29 cellular contexts compared by ENCODE assay signal in the genomic region with DNA sequence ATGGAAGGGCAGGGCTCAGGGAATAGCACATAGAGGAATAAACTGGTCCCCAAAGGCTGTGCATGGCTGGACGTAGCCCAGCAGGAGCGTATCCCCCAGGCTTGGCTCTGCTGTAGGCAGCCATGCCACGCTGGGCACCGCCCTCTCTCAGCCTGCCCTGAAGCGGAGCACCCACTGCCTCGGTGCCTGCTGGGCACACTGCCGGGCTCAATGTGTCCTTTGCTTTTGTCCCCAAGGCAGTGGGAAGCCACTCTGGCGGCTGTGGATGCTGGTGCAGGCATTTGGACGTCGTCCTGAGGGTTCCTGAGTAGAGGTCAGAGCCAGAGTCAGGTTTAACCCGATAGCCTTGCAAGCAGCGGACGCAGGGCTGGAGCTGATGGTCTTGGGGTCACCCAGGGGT.
"Had no signal": no experiment of that assay in that cellular context is flagged by ENCODE, and none has a peak within 500 bp of the region (broad histone marks: within the 10 kb centered on the region; RNA-seq: fewer than 3 reads in every experiment).

No MANE protein-coding gene starts in this region.

- ATAC-seq: activated naive CD4-positive, alpha-beta T cell treated with anti-CD3 and anti-CD28 coated beads, Interleukin-2, amount 50 U/mL, for 72 hours; activated T-cell treated with anti-CD3 and anti-CD28 coated beads, Interleukin-2, amount 50 U/mL, for 72 hours; esophagus mucosa; heart left ventricle; WTC11 had no signal

- H3K4me1 ChIP-seq: adrenal gland, breast epithelium, colonic mucosa had no signal

- DNase-seq: activated CD4-positive, alpha-beta memory T cell treated with anti-CD3 and anti-CD28 coated beads, Interleukin-2, amount 10 ng/mL, durations not matched to agents 7 days and 5 days; activated CD4-positive, alpha-beta T cell treated with anti-CD3 and anti-CD28 coated beads for 1 hour; activated CD4-positive, alpha-beta T cell treated with anti-CD3 and anti-CD28 coated beads for 4 hours; activated CD4-positive, alpha-beta T cell treated with anti-CD3 and anti-CD28 coated beads, Interleukin-2, amount 10 ng/mL, durations not matched to agents 7 days and 5 days; activated CD4-positive, alpha-beta T cell treated with anti-CD3 and anti-CD28 coated beads, Interleukin-2, amount 50 U/mL, for 4 hours; activated CD8-positive, alpha-beta memory T cell treated with anti-CD3 and anti-CD28 coated beads, Interleukin-2, amount 50 U/mL, for 48 hours; activated gamma-delta T cell; activated naive CD4-positive, alpha-beta T cell; activated naive CD4-positive, alpha-beta T cell treated with anti-CD3 and anti-CD28 coated beads, Interleukin-2, amount 10 ng/mL, durations not matched to agents 7 days and 5 days; activated T-cell treated with anti-CD3 and anti-CD28 coated beads for 4 hours; activated T-cell treated with anti-CD3 and anti-CD28 coated beads, Interleukin-2, amount 50 U/mL, for 24 hours; activated T-cell treated with anti-CD3 and anti-CD28 coated beads, Interleukin-2, amount 50 U/mL, for 72 hours; adrenal gland; aorta; central memory CD4-positive, alpha-beta T cell; cerebellar nuclear complex; colonic mucosa; dorsolateral prefrontal cortex; effector memory CD4-positive, alpha-beta T cell; foreskin fibroblast; T-helper 2 cell had no signal

- H3K27ac Mint-ChIP-seq: activated CD4-positive, alpha-beta memory T cell treated with anti-CD3 and anti-CD28 coated beads, Interleukin-2, amount 10 ng/mL, durations not matched to agents 7 days and 5 days; activated CD4-positive, alpha-beta T cell treated with anti-CD3 and anti-CD28 coated beads, Interleukin-2, amount 10 ng/mL, durations not matched to agents 7 days and 5 days; activated naive CD4-positive, alpha-beta T cell treated with anti-CD3 and anti-CD28 coated beads, Interleukin-2, amount 10 ng/mL, durations not matched to agents 7 days and 5 days; activated naive CD4-positive, alpha-beta T cell treated with anti-CD3 and anti-CD28 coated beads, Interleukin-2, amount 50 U/mL, for 72 hours; activated T-cell treated with anti-CD3 and anti-CD28 coated beads, Interleukin-2, amount 50 U/mL, for 24 hours; activated T-cell treated with anti-CD3 and anti-CD28 coated beads, Interleukin-2, amount 50 U/mL, for 72 hours; brain; endodermal cell; WTC11 had no signal

- H3K36me3 ChIP-seq: adrenal gland, breast epithelium, cardiac muscle cell, colonic mucosa, heart left ventricle had no signal

- H3K9me3 Mint-ChIP-seq: activated CD4-positive, alpha-beta memory T cell treated with anti-CD3 and anti-CD28 coated beads, Interleukin-2, amount 10 ng/mL, durations not matched to agents 7 days and 5 days; activated CD4-positive, alpha-beta T cell treated with anti-CD3 and anti-CD28 coated beads, Interleukin-2, amount 10 ng/mL, durations not matched to agents 7 days and 5 days; activated naive CD4-positive, alpha-beta T cell treated with anti-CD3 and anti-CD28 coated beads, Interleukin-2, amount 10 ng/mL, durations not matched to agents 7 days and 5 days; activated naive CD4-positive, alpha-beta T cell treated with anti-CD3 and anti-CD28 coated beads, Interleukin-2, amount 50 U/mL, for 72 hours; activated T-cell treated with anti-CD3 and anti-CD28 coated beads, Interleukin-2, amount 50 U/mL, for 24 hours; activated T-cell treated with anti-CD3 and anti-CD28 coated beads, Interleukin-2, amount 50 U/mL, for 72 hours; endodermal cell; WTC11 had no signal

- H3K9me3 ChIP-seq: adrenal gland, breast epithelium, colonic mucosa, heart left ventricle had no signal

- H3K27ac ChIP-seq: adrenal gland, breast epithelium, cardiac muscle cell, colonic mucosa, heart left ventricle had no signal

- H3K36me3 Mint-ChIP-seq: activated naive CD4-positive, alpha-beta T cell treated with anti-CD3 and anti-CD28 coated beads, Interleukin-2, amount 10 ng/mL, durations not matched to agents 7 days and 5 days; activated naive CD4-positive, alpha-beta T cell treated with anti-CD3 and anti-CD28 coated beads, Interleukin-2, amount 50 U/mL, for 72 hours; brain; WTC11 had no signal

- H3K4me3 ChIP-seq: adrenal gland, breast epithelium, cardiac muscle cell, colonic mucosa, dorsolateral prefrontal cortex, heart left ventricle had no signal

- H3K4me3 Mint-ChIP-seq: activated CD4-positive, alpha-beta memory T cell treated with anti-CD3 and anti-CD28 coated beads, Interleukin-2, amount 10 ng/mL, durations not matched to agents 7 days and 5 days; activated CD4-positive, alpha-beta T cell treated with anti-CD3 and anti-CD28 coated beads, Interleukin-2, amount 10 ng/mL, durations not matched to agents 7 days and 5 days; activated naive CD4-positive, alpha-beta T cell treated with anti-CD3 and anti-CD28 coated beads, Interleukin-2, amount 10 ng/mL, durations not matched to agents 7 days and 5 days; activated T-cell treated with anti-CD3 and anti-CD28 coated beads, Interleukin-2, amount 50 U/mL, for 24 hours; activated T-cell treated with anti-CD3 and anti-CD28 coated beads, Interleukin-2, amount 50 U/mL, for 72 hours; brain; endodermal cell; WTC11 had no signal
